ENCODE assay signal across 10 cellular contexts in the genomic region with DNA sequence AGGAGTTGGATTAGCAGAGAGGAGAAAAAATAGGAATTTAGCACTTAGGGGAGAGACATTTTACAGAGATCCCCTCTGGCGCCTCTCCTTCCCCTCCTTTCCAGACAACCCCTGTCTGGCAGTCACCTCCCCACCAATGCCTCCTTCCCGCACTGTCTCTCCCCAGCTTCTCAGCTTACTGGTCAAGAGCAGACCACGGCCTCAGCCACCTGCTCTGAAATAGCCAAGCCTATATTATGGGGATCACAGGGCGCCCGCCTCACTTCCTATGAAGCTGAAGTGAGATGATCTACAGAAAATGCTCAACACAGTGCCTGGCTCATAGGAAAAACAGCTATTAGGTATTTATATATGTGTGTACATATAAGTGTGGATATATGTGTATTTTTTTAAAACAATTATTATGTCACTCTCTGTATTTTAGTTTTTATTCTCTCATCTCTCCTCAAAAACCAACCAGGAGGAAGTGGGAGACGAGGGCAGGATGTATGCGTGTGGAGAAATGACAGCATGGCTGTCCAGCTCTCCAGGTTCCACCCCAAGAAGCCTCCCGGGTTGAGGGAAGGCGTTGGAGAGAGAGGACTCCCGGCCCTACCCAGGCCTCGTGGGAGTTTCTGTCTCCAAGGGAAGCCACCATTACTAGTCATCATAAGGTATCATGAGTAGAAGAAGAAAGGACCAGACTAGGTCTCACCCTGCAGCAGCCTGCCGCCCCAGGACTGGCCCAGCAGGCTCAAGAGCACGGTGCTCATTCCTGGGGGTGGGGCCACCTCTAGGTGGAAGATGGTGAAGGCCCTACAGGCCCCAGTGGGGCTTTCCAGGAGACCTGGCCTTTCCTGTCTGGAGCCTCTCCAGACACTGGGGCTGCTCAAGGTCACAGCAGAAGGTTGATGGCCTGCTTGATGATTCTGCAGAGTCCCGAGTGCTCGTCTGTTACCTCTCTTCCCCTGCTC. TPM values are rescaled to one million over a fixed set of nuclear protein-coding genes. Genes with fewer than 3 reads are reported as not detected.
DNase-seq lines count a peak whose midpoint lies in the region; ATAC-seq and TF ChIP-seq lines count a peak whose summit lies in the region.
"Had no signal": no experiment of that assay in that cellular context is flagged by ENCODE, and none has a peak within 500 bp of the region (broad histone marks: within the 10 kb centered on the region; RNA-seq: fewer than 3 reads in every experiment).

No MANE protein-coding gene starts in this region.

- H3K4me3 Mint-ChIP-seq in CD4-positive, alpha-beta T cell, result no peak overlapping the region
- H3K4me3 Mint-ChIP-seq in endodermal cell, result no peak overlapping the region

- peaks cover 15% of the 10 kb centered on the region for H3K79me2 ChIP-seq in parathyroid adenoma

- H3K9ac ChIP-seq in endodermal cell (ENCODE audit: extremely low read depth, low read length, poor library complexity, severe bottlenecking) (no peak overlapping the region), parathyroid adenoma (no peak overlapping the region)

- H3K27ac ChIP-seq in CD4-positive, alpha-beta T cell (ENCODE audit: low read depth, low read length), result no peak overlapping the region
- H3K27ac ChIP-seq in endodermal cell (ENCODE audit: low read depth, low read length) (no peak overlapping the region), parathyroid adenoma (peak overlapping the region; percentile 27)

- H3K4me1 ChIP-seq in endodermal cell (ENCODE audit: control insufficient read depth, insufficient read depth, low read length), result no peaks in the 10 kb centered on the region
- H3K4me1 ChIP-seq in parathyroid adenoma, result peaks cover 63% of the 10 kb centered on the region

- POLR2A ChIA-PET in CD4-positive, alpha-beta T cell (lab: Charles Lee), result no interaction called here

- no peak for ATAC-seq in CD4-positive, alpha-beta T cell (ENCODE audit: poor library complexity)
- ATAC-seq in HG03521 (IDR thresholded peaks at IDR 0.05; ENCODE audit: unreplicated experiment), result no peak

- no peaks in the 10 kb centered on the region for H3K9me3 Mint-ChIP-seq in CD4-positive, alpha-beta T cell
- H3K9me3 Mint-ChIP-seq in endodermal cell, result no peaks in the 10 kb centered on the region

- DNase-seq in CD4-positive, alpha-beta T cell, result no peak
- DNase-seq in MV-4-11 (lab: John Stamatoyannopoulos, UW) (peak; percentile 18), endodermal cell (peak; percentile 48), dedifferentiated amniotic fluid mesenchymal stem cell (ENCODE audit: extremely low spot score) (no peak), NOMO-1 (lab: John Stamatoyannopoulos, UW; ENCODE audit: unreplicated experiment in 2 of 2) (no peak)
- DNase-seq: activated effector memory CD4-positive, alpha-beta T cell treated with Interleukin-2 at 50 U/mL for 16 hours had no signal

- H3K4me3 ChIP-seq in endodermal cell (ENCODE audit: low read length) (no peak overlapping the region), parathyroid adenoma (ENCODE audit: low read depth, low read length) (no peak overlapping the region)

- 92 to 94% methylated on average over 6 to 15 of the region's 15 CpGs for WGBS in endodermal cell (ENCODE audit: insufficient coverage in 1 of 2, insufficient read length in 1 of 2), 2 experiments

- intact Hi-C loops in CD4-positive, alpha-beta T cell (cut with DNase I, micrococcal nuclease), result no loop called here

- no peaks in the 10 kb centered on the region for H3K27me3 ChIP-seq in CD4-positive, alpha-beta T cell (ENCODE audit: control insufficient read depth, insufficient read depth, low read length)
- H3K27me3 ChIP-seq in endodermal cell (ENCODE audit: control insufficient read depth, insufficient read depth, low read length, poor library complexity, severe bottlenecking) (no peaks in the 10 kb centered on the region), parathyroid adenoma (ENCODE audit: control insufficient read depth, insufficient read depth, low read length) (no peaks in the 10 kb centered on the region)

- CTCF ChIA-PET in CD4-positive, alpha-beta T cell (lab: Charles Lee), result interaction anchor here (1.0 to 3.2 kb wide), 2 partner anchors 12 kb away, joined by 3 to 10 read pairs; no protein-coding TSS in a partner anchor

- H3K4me1 Mint-ChIP-seq in CD4-positive, alpha-beta T cell (ENCODE audit: low read depth), result peaks cover 29% of the 10 kb centered on the region
- peaks cover 6% of the 10 kb centered on the region for H3K4me1 Mint-ChIP-seq in endodermal cell

- H3K4me2 ChIP-seq in parathyroid adenoma (ENCODE audit: low read length), result peak overlapping the region; percentile 50

- no peaks in the 10 kb centered on the region for H3K9me3 ChIP-seq in CD4-positive, alpha-beta T cell (ENCODE audit: control insufficient read depth, low read length)
- H3K9me3 ChIP-seq in endodermal cell (ENCODE audit: control insufficient read depth, low read length), result no peaks in the 10 kb centered on the region
- H3K9me3 ChIP-seq in parathyroid adenoma (ENCODE audit: control insufficient read depth, low read length), result no peaks in the 10 kb centered on the region

- no peak overlapping the region for H2AFZ ChIP-seq in parathyroid adenoma

- H3K27ac Mint-ChIP-seq in CD4-positive, alpha-beta T cell, result peak overlapping the region; percentile 49
- no peak overlapping the region for H3K27ac Mint-ChIP-seq in endodermal cell

- H3K36me3 ChIP-seq in endodermal cell (ENCODE audit: control insufficient read depth, insufficient read depth, low read length), result peaks cover 10% of the 10 kb centered on the region
- no peaks in the 10 kb centered on the region for H3K36me3 ChIP-seq in parathyroid adenoma (ENCODE audit: control insufficient read depth, insufficient read depth, low read length)

- H3K27me3 Mint-ChIP-seq in CD4-positive, alpha-beta T cell, result no peaks in the 10 kb centered on the region
- no peaks in the 10 kb centered on the region for H3K27me3 Mint-ChIP-seq in endodermal cell (ENCODE audit: insufficient read depth)

- H3K36me3 Mint-ChIP-seq in CD4-positive, alpha-beta T cell (ENCODE audit: low read depth), result peaks cover 76% of the 10 kb centered on the region
- peaks cover 27% of the 10 kb centered on the region for H3K36me3 Mint-ChIP-seq in endodermal cell (ENCODE audit: low read depth)

- no peak for TF ChIP-seq CTCF in CD4-positive, alpha-beta T cell (IDR thresholded peaks at IDR 0.05)
- TF ChIP-seq CTCF in endodermal cell (conservative IDR thresholded peaks at IDR 0.05) (no peak), parathyroid adenoma (IDR thresholded peaks at IDR 0.05) (no peak)

RNA-seq across cellular contexts. Expression of a gene that starts 27.2 kb away (rescaled TPM):
- total RNA-seq in CD4-positive, alpha-beta T cell, result 10 to 100 TPM; 41.4 to 46.5 TPM
- 1 to 10 TPM; 4.6 to 5.5 TPM for total RNA-seq in endodermal cell
- polyA plus RNA-seq in endodermal cell (2013, experiment 1 of 2), result 5.3 TPM
- 4.0 TPM for polyA plus RNA-seq in endodermal cell (2013, experiment 2 of 2)

RNA-seq across cellular contexts. Expression of a gene that starts 27.7 kb away (rescaled TPM):
- under 1 TPM; 0.20 to 0.27 TPM for total RNA-seq in CD4-positive, alpha-beta T cell
- total RNA-seq in endodermal cell, result under 1 TPM in 1 of 2 donors, not detected in 1; 0.18 TPM
- polyA plus RNA-seq in endodermal cell (2013, experiment 1 of 2), result not detected
- polyA plus RNA-seq in endodermal cell (2013, experiment 2 of 2), result not detected
- total RNA-seq: subcutaneous adipose tissue had no signal
- polyA plus RNA-seq: neural cell had no signal

Comparison
In these comparisons a context has a peak if more than half of its experiments do, and no peak if none do; other contexts are left out.
1. DNase-seq: peak in MV-4-11 (single experiment) and endodermal cell (single experiment); none in CD4-positive, alpha-beta T cell (0 of 10), dedifferentiated amniotic fluid mesenchymal stem cell (single experiment) and NOMO-1 (0 of 2).
2. RNA of a gene that starts 27.2 kb away (total RNA-seq): 41.4 to 46.5 TPM in CD4-positive, alpha-beta T cell; 4.6 to 5.5 TPM in endodermal cell; every median in the first group is over 4 times any median in the second.